2 cellular contexts compared by ENCODE assay signal in the genomic region with DNA sequence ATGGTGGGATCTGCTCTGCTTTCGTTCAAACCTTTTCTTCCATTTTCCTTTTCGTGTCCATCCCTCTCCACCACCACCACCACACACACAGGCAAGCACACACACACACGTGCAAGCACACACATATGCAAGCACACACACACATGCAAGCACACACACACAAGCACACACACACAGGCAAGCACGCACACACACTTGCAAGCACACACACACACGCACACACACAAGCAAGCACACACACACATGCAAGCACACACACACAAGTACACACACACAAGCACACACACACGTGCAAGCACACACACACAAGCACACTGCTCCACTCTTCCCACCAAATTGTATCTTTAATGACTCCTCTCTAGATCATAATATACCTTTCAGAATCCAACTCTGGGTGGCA.
TF ChIP-seq lines count a peak whose summit lies in the region.

No MANE protein-coding gene starts in this region.

TF ChIP-seq in HEK293, 187 proteins besides CTCF, POLR2A, EP300 and RAD21:
- TF ChIP-seq, protein P1, sequence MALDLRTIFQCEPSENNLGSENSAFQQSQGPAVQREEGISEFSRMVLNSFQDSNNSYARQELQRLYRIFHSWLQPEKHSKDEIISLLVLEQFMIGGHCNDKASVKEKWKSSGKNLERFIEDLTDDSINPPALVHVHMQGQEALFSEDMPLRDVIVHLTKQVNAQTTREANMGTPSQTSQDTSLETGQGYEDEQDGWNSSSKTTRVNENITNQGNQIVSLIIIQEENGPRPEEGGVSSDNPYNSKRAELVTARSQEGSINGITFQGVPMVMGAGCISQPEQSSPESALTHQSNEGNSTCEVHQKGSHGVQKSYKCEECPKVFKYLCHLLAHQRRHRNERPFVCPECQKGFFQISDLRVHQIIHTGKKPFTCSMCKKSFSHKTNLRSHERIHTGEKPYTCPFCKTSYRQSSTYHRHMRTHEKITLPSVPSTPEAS (tag by site-specific recombination; IDR thresholded peaks at IDR 0.05) = peak; percentile 100

TF ChIP-seq in HepG2, 621 proteins besides CTCF, POLR2A, EP300 and RAD21:
- TF ChIP-seq, protein P2, sequence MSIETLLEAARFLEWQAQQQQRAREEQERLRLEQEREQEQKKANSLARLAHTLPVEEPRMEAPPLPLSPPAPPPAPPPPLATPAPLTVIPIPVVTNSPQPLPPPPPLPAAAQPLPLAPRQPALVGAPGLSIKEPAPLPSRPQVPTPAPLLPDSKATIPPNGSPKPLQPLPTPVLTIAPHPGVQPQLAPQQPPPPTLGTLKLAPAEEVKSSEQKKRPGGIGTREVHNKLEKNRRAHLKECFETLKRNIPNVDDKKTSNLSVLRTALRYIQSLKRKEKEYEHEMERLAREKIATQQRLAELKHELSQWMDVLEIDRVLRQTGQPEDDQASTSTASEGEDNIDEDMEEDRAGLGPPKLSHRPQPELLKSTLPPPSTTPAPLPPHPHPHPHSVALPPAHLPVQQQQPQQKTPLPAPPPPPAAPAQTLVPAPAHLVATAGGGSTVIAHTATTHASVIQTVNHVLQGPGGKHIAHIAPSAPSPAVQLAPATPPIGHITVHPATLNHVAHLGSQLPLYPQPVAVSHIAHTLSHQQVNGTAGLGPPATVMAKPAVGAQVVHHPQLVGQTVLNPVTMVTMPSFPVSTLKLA (IDR thresholded peaks at IDR 0.05) = peak; percentile 23; the same call in 1 of the 2 replicates
TF ChIP-seq in HepG2: peak in this region for 1; not testable (repeated sequence) for 620.
